ENCODE assay signal across 9 cellular contexts in the genomic region with DNA sequence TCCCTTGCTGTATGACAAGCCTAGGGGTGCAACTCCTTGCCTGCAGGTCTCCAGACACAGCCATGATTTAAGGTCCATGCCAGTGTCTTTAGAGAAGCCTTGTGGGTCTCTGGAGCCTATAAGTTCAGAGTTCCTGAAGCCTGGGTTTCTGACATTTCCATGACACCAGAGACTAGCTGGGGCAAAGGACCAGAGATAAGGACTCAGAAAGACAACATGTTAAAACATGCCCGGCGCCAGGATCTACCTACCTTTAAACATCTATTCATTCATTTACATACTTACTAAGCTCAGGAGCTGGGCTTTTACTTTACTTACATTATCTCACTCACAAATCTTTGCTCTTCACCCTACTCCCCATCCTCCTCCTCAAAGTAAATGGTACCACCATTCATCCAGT. TPM values are rescaled to one million over a fixed set of nuclear protein-coding genes. Genes with fewer than 3 reads are reported as not detected.
DNase-seq lines count a peak whose midpoint lies in the region; TF ChIP-seq lines count a peak whose summit lies in the region.
"Had no signal": no experiment of that assay in that cellular context is flagged by ENCODE, and none has a peak within 500 bp of the region (broad histone marks: within the 10 kb centered on the region; RNA-seq: fewer than 3 reads in every experiment).

No MANE protein-coding gene starts in this region.

- H3K9me3 ChIP-seq in GM23248 (ENCODE audit: low read depth) (no peaks in the 10 kb centered on the region), OCI-LY1 (ENCODE audit: low read length) (no peaks in the 10 kb centered on the region), trophoblast cell (ENCODE audit: insufficient read depth, low read depth, low read length) (no peaks in the 10 kb centered on the region)

- peak overlapping the region; percentile 78 for H3K4me3 Mint-ChIP-seq in endothelial cell (ENCODE audit: unreplicated experiment)

- H4K12ac ChIP-seq in trophoblast cell (ENCODE audit: low read depth, low read length): no peak overlapping the region

- H4K91ac ChIP-seq in trophoblast cell (ENCODE audit: low read depth, low read length): peak overlapping the region; percentile 83

- peak overlapping the region; percentile 49 for H2BK120ac ChIP-seq in trophoblast cell (ENCODE audit: insufficient read depth, low read length, poor library complexity)

- no peaks in the 10 kb centered on the region for H4K20me1 ChIP-seq in GM23248 (ENCODE audit: insufficient read depth)
- H4K20me1 ChIP-seq in OCI-LY1 (ENCODE audit: insufficient read depth, low read length): no peaks in the 10 kb centered on the region

- H2BK12ac ChIP-seq in trophoblast cell (ENCODE audit: low read length): no peak overlapping the region

- H3K36me3 ChIP-seq in GM23248 (ENCODE audit: low read depth): peaks cover 22% of the 10 kb centered on the region
- peaks cover 44% of the 10 kb centered on the region for H3K36me3 ChIP-seq in OCI-LY1 (ENCODE audit: insufficient read depth, low read length)
- H3K36me3 ChIP-seq in trophoblast cell (ENCODE audit: control insufficient read depth in 1 of 2, insufficient read depth in 2 of 2, low read length in 2 of 2): peaks cover 36 to 37% of the 10 kb centered on the region in 2 experiments

- no peak overlapping the region for H3K23ac ChIP-seq in trophoblast cell (ENCODE audit: low read length)

- H3K27ac Mint-ChIP-seq in endothelial cell (ENCODE audit: unreplicated experiment): peak overlapping the region; percentile 70

- peaks cover 8% of the 10 kb centered on the region for H3K27me3 Mint-ChIP-seq in endothelial cell (ENCODE audit: unreplicated experiment)

- in situ Hi-C loops in GM23248 (cut with MboI): no loop called here

- 95 to 98% methylated on average over 2 of the region's 2 CpGs for WGBS in GM23248 (ENCODE audit: low coverage in 1 of 2, low lambda C conversion rate in 2 of 2, missing lambda C conversion rate in 2 of 2), 2 experiments
- no CpG with 5 or more reads among the region's 2 CpGs for WGBS in trophoblast cell (ENCODE audit: extremely low coverage, insufficient coverage, insufficient read length)

- H3K27me3 ChIP-seq in GM23248 (replicated peaks; ENCODE audit: insufficient read depth) (no peaks in the 10 kb centered on the region), OCI-LY1 (ENCODE audit: insufficient read depth, low read length) (no peaks in the 10 kb centered on the region), trophoblast cell (ENCODE audit: insufficient read depth, low read length) (no peaks in the 10 kb centered on the region)

- H3F3A ChIP-seq in GM23248 (ENCODE audit: insufficient read depth) (no peaks in the 10 kb centered on the region), OCI-LY1 (ENCODE audit: insufficient read depth, low read length) (no peaks in the 10 kb centered on the region)

- H3K4me3 ChIP-seq in GM23248 (peak overlapping the region; percentile 95), OCI-LY1 (ENCODE audit: low read depth, low read length, poor library complexity, severe bottlenecking) (peak overlapping the region; percentile 87), trophoblast cell (ENCODE audit: low read depth, low read length) (no peak overlapping the region)

- peak overlapping the region; percentile 26 for H2BK5ac ChIP-seq in trophoblast cell (ENCODE audit: low read depth, low read length, poor library complexity)

- H3K79me2 ChIP-seq in GM23248 (ENCODE audit: insufficient read depth) (peaks cover 28% of the 10 kb centered on the region), OCI-LY1 (ENCODE audit: insufficient read depth, low read length) (peaks cover 12% of the 10 kb centered on the region), trophoblast cell (ENCODE audit: control insufficient read depth, insufficient read depth, low read length, poor library complexity) (peaks cover 7% of the 10 kb centered on the region)

- H3K9me2 ChIP-seq in GM23248 (ENCODE audit: insufficient read depth) (no peaks in the 10 kb centered on the region), OCI-LY1 (ENCODE audit: low read depth, low read length) (no peaks in the 10 kb centered on the region)

- H3K4me2 ChIP-seq in GM23248 (ENCODE audit: unreplicated experiment) (peak overlapping the region; percentile 98), OCI-LY1 (ENCODE audit: low read length) (peak overlapping the region; percentile 96), trophoblast cell (ENCODE audit: low read length) (peak overlapping the region; percentile 67)

- peaks cover 18% of the 10 kb centered on the region for H3K4me1 Mint-ChIP-seq in endothelial cell (ENCODE audit: unreplicated experiment)

- no peak overlapping the region for H3K18ac ChIP-seq in trophoblast cell (ENCODE audit: low read length)

- H3K4ac ChIP-seq in trophoblast cell (ENCODE audit: low read depth, low read length): peak overlapping the region; percentile 76

- H4K8ac ChIP-seq in trophoblast cell (ENCODE audit: low read depth, low read length): peak overlapping the region; percentile 48

- H3K27ac ChIP-seq in GM23248 (no peak overlapping the region), OCI-LY1 (ENCODE audit: low read depth, low read length, poor library complexity, severe bottlenecking) (peak overlapping the region; percentile 81), trophoblast cell (ENCODE audit: low read depth, low read length) (peak overlapping the region; percentile 18)

- peaks cover 4% of the 10 kb centered on the region; the same call in 1 of the 2 replicates for H3K4me1 ChIP-seq in GM23248 (ENCODE audit: insufficient read depth)
- H3K4me1 ChIP-seq in OCI-LY1 (ENCODE audit: insufficient read depth, low read length, severe bottlenecking): peaks cover 21% of the 10 kb centered on the region
- peaks cover 0 to 7% of the 10 kb centered on the region in 2 experiments for H3K4me1 ChIP-seq in trophoblast cell (ENCODE audit: control insufficient read depth in 1 of 2, insufficient read depth in 2 of 2, low read length in 2 of 2)

- no peak overlapping the region for H2AFZ ChIP-seq in GM23248
- H2AFZ ChIP-seq in OCI-LY1 (ENCODE audit: low read length): no peak overlapping the region
- H2AFZ ChIP-seq in trophoblast cell (ENCODE audit: insufficient read depth, low read length, poor library complexity): no peak overlapping the region

- no peak overlapping the region for H2AK5ac ChIP-seq in trophoblast cell (ENCODE audit: low read length)

- peaks cover 6% of the 10 kb centered on the region for H3K79me1 ChIP-seq in trophoblast cell (ENCODE audit: low read length)

- peaks cover 19% of the 10 kb centered on the region for H3K36me3 Mint-ChIP-seq in endothelial cell (ENCODE audit: low read depth, unreplicated experiment)

- TF ChIP-seq CTCF in OCI-LY1 (IDR thresholded peaks at IDR 0.05; ENCODE audit: low read length) (no peak), endothelial cell (IDR thresholded peaks at IDR 0.05; ENCODE audit: unreplicated experiment) (no peak)

- DNase-seq in GM23248 (no peak), endothelial cell (ENCODE audit: low spot score) (no peak), trophoblast cell (no peak), NCI-H82 (lab: John Stamatoyannopoulos, UW) (no peak), NCI-H446 (lab: John Stamatoyannopoulos, UW) (no peak), NCI-H128 (lab: John Stamatoyannopoulos, UW; ENCODE audit: unreplicated experiment) (no peak)
- DNase-seq: activated CD4-positive, CD25-positive, alpha-beta regulatory T cell treated with anti-CD3 and anti-CD28 coated beads, Interleukin-2, amount 50 U/mL, for 72 hours; NCI-H510A treated with DMSO at 0.1 percent for 48 hours had no signal

- H3K9ac ChIP-seq in GM23248 (0 out of 2 replicates have a peak overlapping the region, but pooled peaks have one; percentile 92), OCI-LY1 (ENCODE audit: low read length) (peak overlapping the region; percentile 91), trophoblast cell (ENCODE audit: low read length) (no peak overlapping the region)

- H3K14ac ChIP-seq in trophoblast cell (ENCODE audit: low read length): no peak overlapping the region

- H3K9me3 Mint-ChIP-seq in endothelial cell (ENCODE audit: unreplicated experiment): no peaks in the 10 kb centered on the region

RNA-seq across cellular contexts. Expression of gene MRPL27, which starts 1.5 kb away (rescaled TPM):
- 49.3 and 57.9 TPM in 2 replicates for total RNA-seq in GM23248 (2014; rRNA removed; shearing (Covaris generic))
- polyA plus RNA-seq in GM23248 (2016; fragmentation: Nextera tagmentation; extraction: Ambion mirVana): 115 and 120 TPM in 2 replicates
- 38.9 TPM for total RNA-seq in endothelial cell (ENCODE audit: unreplicated experiment)
- 64.2 and 66.2 TPM in 2 replicates for polyA plus RNA-seq in trophoblast cell (2013)

RNA-seq across cellular contexts. Expression of gene EME1, which starts 1.5 kb away (rescaled TPM):
- 1.1 and 4.3 TPM in 2 replicates for total RNA-seq in GM23248 (2014; rRNA removed; shearing (Covaris generic))
- polyA plus RNA-seq in GM23248 (2016; fragmentation: Nextera tagmentation; extraction: Ambion mirVana): 3.8 and 4.1 TPM in 2 replicates
- total RNA-seq in endothelial cell (ENCODE audit: unreplicated experiment): 6.1 TPM
- polyA plus RNA-seq in trophoblast cell (2013): 9.1 and 9.8 TPM in 2 replicates

RNA-seq across cellular contexts. Expression of gene XYLT2, which starts 25.6 kb away (rescaled TPM):
- total RNA-seq in GM23248 (2014; rRNA removed; shearing (Covaris generic)): 43.6 and 70.1 TPM in 2 replicates
- 25.3 and 27.3 TPM in 2 replicates for polyA plus RNA-seq in GM23248 (2016; fragmentation: Nextera tagmentation; extraction: Ambion mirVana)
- 23.1 TPM for total RNA-seq in endothelial cell (ENCODE audit: unreplicated experiment)
- polyA plus RNA-seq in trophoblast cell (2013): 11.4 and 11.5 TPM in 2 replicates

RNA-seq across cellular contexts. Expression of gene LRRC59, which starts 25.8 kb away (rescaled TPM):
- 144 and 164 TPM in 2 replicates for total RNA-seq in GM23248 (2014; rRNA removed; shearing (Covaris generic))
- 110 and 111 TPM in 2 replicates for polyA plus RNA-seq in GM23248 (2016; fragmentation: Nextera tagmentation; extraction: Ambion mirVana)
- total RNA-seq in endothelial cell (ENCODE audit: unreplicated experiment): 64.2 TPM
- 135 and 138 TPM in 2 replicates for polyA plus RNA-seq in trophoblast cell (2013)

RNA-seq across cellular contexts. Expression of gene ACSF2, which starts 54.5 kb away (rescaled TPM):
- total RNA-seq in GM23248 (2014; rRNA removed; shearing (Covaris generic)): 8.6 and 18.7 TPM in 2 replicates
- 3.2 and 3.7 TPM in 2 replicates for polyA plus RNA-seq in GM23248 (2016; fragmentation: Nextera tagmentation; extraction: Ambion mirVana)
- total RNA-seq in endothelial cell (ENCODE audit: unreplicated experiment): 51.0 TPM
- 70.4 and 74.8 TPM in 2 replicates for polyA plus RNA-seq in trophoblast cell (2013)
